In genomic region chr6:44297063-44298038, GRCh38 we compare ENCODE assay signal across 8 cellular contexts. TPM values are rescaled to one million over a fixed set of nuclear protein-coding genes. Genes with fewer than 3 reads are reported as not detected.
A peak's percentile ranks its signal among the peaks of the same experiment; 100 is the strongest.
DNase-seq lines count a peak whose midpoint lies in the region; TF ChIP-seq lines count a peak whose summit lies in the region.

No MANE protein-coding gene starts in this region.

- no peak overlapping the region for H3K27ac ChIP-seq in mesendoderm (ENCODE audit: low read depth, low read length)

- no peak overlapping the region for H4K5ac ChIP-seq in mesendoderm (ENCODE audit: low read length)

- peak overlapping the region; percentile 48 for H3K4me3 ChIP-seq in BE2C (ENCODE audit: low read depth, low read length)
- peak overlapping the region; percentile 46 for H3K4me3 ChIP-seq in mesendoderm (ENCODE audit: low read length)

- no peak overlapping the region for H2AK5ac ChIP-seq in mesendoderm (ENCODE audit: low read length)

- H3K27me3 ChIP-seq in BE2C = peaks cover 3% of the 10 kb centered on the region; the same call in 1 of the 2 replicates
- peaks cover 5% of the 10 kb centered on the region for H3K27me3 ChIP-seq in mesendoderm (ENCODE audit: insufficient read depth, low read length, poor library complexity)

- H4K8ac ChIP-seq in mesendoderm (ENCODE audit: low read depth, low read length) = no peak overlapping the region

- H3K79me1 ChIP-seq in mesendoderm (ENCODE audit: low read length) = no peaks in the 10 kb centered on the region

- TF ChIP-seq CTCF in BE2C (IDR thresholded peaks at IDR 0.05; ENCODE audit: low read depth, low read length) = no peak

- no peak overlapping the region for H3K4ac ChIP-seq in mesendoderm (ENCODE audit: low read depth, low read length)

- H3K4me1 ChIP-seq in BE2C (peaks cover 5% of the 10 kb centered on the region; the same call in 1 of the 2 replicates), mesendoderm (ENCODE audit: control insufficient read depth, low read depth, low read length) (no peaks in the 10 kb centered on the region)

- H2BK120ac ChIP-seq in mesendoderm (ENCODE audit: low read depth, low read length) = no peak overlapping the region

- no peaks in the 10 kb centered on the region for H3K79me2 ChIP-seq in mesendoderm (ENCODE audit: control insufficient read depth, insufficient read depth, low read length)

- H3K9me3 ChIP-seq in BE2C = no peaks in the 10 kb centered on the region

- DNase-seq in BE2C = peak; percentile 74
- peak; percentile 6 to 18 for DNase-seq in Kasumi-1 (lab: John Stamatoyannopoulos, UW)
- peak; percentile 29 to 31 for DNase-seq in activated CD4-positive, alpha-beta T cell treated with anti-CD3 and anti-CD28 coated beads, Interleukin-2, amount 50 U/mL, for 4 hours
- peak; percentile 27 for DNase-seq in effector CD4-positive, alpha-beta T cell
- peak; percentile 54 for DNase-seq in mesendoderm
- peak; percentile 36 for DNase-seq in stimulated activated CD8-positive, alpha-beta memory T cell treated with anti-CD3 and anti-CD28 coated beads, Interleukin-4, amount 100 ng/mL, for 24 hours (ENCODE audit: low read depth)
- DNase-seq in NCI-H526 treated with DMSO at 0.1 percent for 48 hours (lab: John Stamatoyannopoulos, UW) = no peak
- DNase-seq in NCI-H446 treated with DMSO at 0.1 percent for 48 hours (lab: John Stamatoyannopoulos, UW) = no peak

- peak overlapping the region; percentile 89 for H3K23ac ChIP-seq in mesendoderm (ENCODE audit: low read length)

- H3K4me2 ChIP-seq in mesendoderm (ENCODE audit: low read length) = peak overlapping the region; percentile 95

- no CpG with 5 or more reads among the region's 86 CpGs for WGBS in mesendoderm (ENCODE audit: extremely low coverage, insufficient coverage, low lambda C conversion rate)

- H2BK5ac ChIP-seq in mesendoderm (ENCODE audit: low read length) = no peak overlapping the region

- H3K56ac ChIP-seq in mesendoderm (ENCODE audit: low read length) = peak overlapping the region; percentile 92

- H2BK15ac ChIP-seq in mesendoderm (replicated peaks; ENCODE audit: low read depth) = no peak overlapping the region

- peaks cover 20% of the 10 kb centered on the region for H3K36me3 ChIP-seq in BE2C
- H3K36me3 ChIP-seq in mesendoderm (ENCODE audit: control insufficient read depth, insufficient read depth, low read length) = peaks cover 10% of the 10 kb centered on the region

- H3K9ac ChIP-seq in mesendoderm (ENCODE audit: low read length) = peak overlapping the region; percentile 71

- no peak overlapping the region for H3K18ac ChIP-seq in mesendoderm (ENCODE audit: low read length)

RNA-seq across cellular contexts. Expression of gene AARS2, which starts 15.8 kb away (rescaled TPM):
- 27.4 TPM for polyA plus RNA-seq in BE2C (2012; ENCODE audit: insufficient read depth, insufficient read length, low read depth)
- polyA plus RNA-seq in mesendoderm (2013, experiment 1 of 2) = 6.0 TPM
- polyA plus RNA-seq in mesendoderm (2013, experiment 2 of 2) = 6.1 TPM

RNA-seq across cellular contexts. Expression of gene TMEM151B, which starts 27.1 kb away (rescaled TPM):
- 8.0 TPM for polyA plus RNA-seq in BE2C (2012; ENCODE audit: insufficient read depth, insufficient read length, low read depth)
- 1.6 TPM for polyA plus RNA-seq in mesendoderm (2013, experiment 1 of 2)
- polyA plus RNA-seq in mesendoderm (2013, experiment 2 of 2) = 1.6 TPM

RNA-seq across cellular contexts. Expression of gene NFKBIE, which starts 32.0 kb away (rescaled TPM):
- 26.2 TPM for polyA plus RNA-seq in BE2C (2012; ENCODE audit: insufficient read depth, insufficient read length, low read depth)
- 4.8 TPM for polyA plus RNA-seq in mesendoderm (2013, experiment 1 of 2)
- 5.4 TPM for polyA plus RNA-seq in mesendoderm (2013, experiment 2 of 2)

RNA-seq across cellular contexts. Expression of gene SLC35B2, which starts 40.0 kb away (rescaled TPM):
- 111 TPM for polyA plus RNA-seq in BE2C (2012; ENCODE audit: insufficient read depth, insufficient read length, low read depth)
- polyA plus RNA-seq in mesendoderm (2013, experiment 1 of 2) = 18.8 TPM
- 16.7 TPM for polyA plus RNA-seq in mesendoderm (2013, experiment 2 of 2)

RNA-seq across cellular contexts. Expression of gene SPATS1, which starts 45.1 kb away (rescaled TPM):
- not detected for polyA plus RNA-seq in BE2C (2012; ENCODE audit: insufficient read depth, insufficient read length, low read depth)
- not detected for polyA plus RNA-seq in mesendoderm (2013, experiment 1 of 2)
- polyA plus RNA-seq in mesendoderm (2013, experiment 2 of 2) = not detected

Comparison
In these comparisons a context has a peak if more than half of its experiments do, and no peak if none do; other contexts are left out.
1. DNase-seq: peak in BE2C (single experiment), Kasumi-1 (2 of 2), activated CD4-positive, alpha-beta T cell treated with anti-CD3 and anti-CD28 coated beads, Interleukin-2, amount 50 U/mL, for 4 hours (2 of 2), effector CD4-positive, alpha-beta T cell (single experiment), mesendoderm (single experiment) and stimulated activated CD8-positive, alpha-beta memory T cell treated with anti-CD3 and anti-CD28 coated beads, Interleukin-4, amount 100 ng/mL, for 24 hours (single experiment); none in NCI-H526 treated with DMSO at 0.1 percent for 48 hours (single experiment) and NCI-H446 treated with DMSO at 0.1 percent for 48 hours (single experiment).